Comparison of ENCODE assay signal across 8 cellular contexts in genomic region chr11:19432370-19433163, GRCh38.
DNase-seq lines count a peak whose midpoint lies in the region; ATAC-seq, FAIRE-seq and TF ChIP-seq lines count a peak whose summit lies in the region.

No MANE protein-coding gene starts in this region.

- TF ChIP-seq POLR2A in GM12891 (IDR thresholded peaks at IDR 0.05; ENCODE audit: low read depth, low read length) = no peak

- no peak for DNase-seq in GM12891 (ENCODE audit: insufficient read length, low spot score)
- DNase-seq in LHCN-M2 (ENCODE audit: low read depth) = peak; percentile 93
- peak; percentile 53 for DNase-seq in germinal center (ENCODE audit: low spot score)
- no peak for DNase-seq in NCI-H2081 (lab: John Stamatoyannopoulos, UW)
- DNase-seq in GDM1 (lab: John Stamatoyannopoulos, UW) = no peak
- no peak for DNase-seq in midbrain (lab: John Stamatoyannopoulos, UW)
- no peak for DNase-seq in activated T-cell treated with anti-CD3 and anti-CD28 coated beads, Interleukin-2, amount 50 U/mL, for 48 hours

- ATAC-seq in GM21825 (IDR thresholded peaks at IDR 0.05; ENCODE audit: unreplicated experiment) = peak; percentile 46

- FAIRE-seq in GM12891 (lab: Jason Lieb, UNC) = no peak

TF ChIP-seq in GM12891, 5 proteins besides CTCF, POLR2A, EP300 and RAD21:
- TF ChIP-seq SPI1 (IDR thresholded peaks at IDR 0.05; ENCODE audit: low read depth, low read length) = no peak
- 0 out of 2 replicates have a peak, but pooled peaks have one; percentile 57 for TF ChIP-seq POU2F2 (IDR thresholded peaks at IDR 0.05; ENCODE audit: low read depth, low read length)
- no peak for TF ChIP-seq PAX5 (IDR thresholded peaks at IDR 0.05; ENCODE audit: insufficient read depth, low read length, severe bottlenecking)
- TF ChIP-seq POLR2AphosphoS5 (IDR thresholded peaks at IDR 0.05; ENCODE audit: low read depth, low read length) = no peak

Comparison
In these comparisons a context has a peak if more than half of its experiments do, and no peak if none do; other contexts are left out.
1. DNase-seq: peak in LHCN-M2 (single experiment) and germinal center (single experiment); none in GM12891 (single experiment), NCI-H2081 (0 of 2), GDM1 (single experiment), midbrain (single experiment) and activated T-cell treated with anti-CD3 and anti-CD28 coated beads, Interleukin-2, amount 50 U/mL, for 48 hours (0 of 2).